In genomic region chr18:12336251-12336650, GRCh38 we compare ENCODE assay signal across 1 cellular context.
TF ChIP-seq lines count a peak whose summit lies in the region.

No MANE protein-coding gene starts in this region.

TF ChIP-seq in HEK293, 187 proteins besides CTCF, POLR2A, EP300 and RAD21 (continued from another document):
- 0 out of 2 replicates have a peak, but pooled peaks have one; percentile 6 for TF ChIP-seq ZIC2 (tag by site-specific recombination; IDR thresholded peaks at IDR 0.05)
